8 cellular contexts compared by ENCODE assay signal in the genomic region with DNA sequence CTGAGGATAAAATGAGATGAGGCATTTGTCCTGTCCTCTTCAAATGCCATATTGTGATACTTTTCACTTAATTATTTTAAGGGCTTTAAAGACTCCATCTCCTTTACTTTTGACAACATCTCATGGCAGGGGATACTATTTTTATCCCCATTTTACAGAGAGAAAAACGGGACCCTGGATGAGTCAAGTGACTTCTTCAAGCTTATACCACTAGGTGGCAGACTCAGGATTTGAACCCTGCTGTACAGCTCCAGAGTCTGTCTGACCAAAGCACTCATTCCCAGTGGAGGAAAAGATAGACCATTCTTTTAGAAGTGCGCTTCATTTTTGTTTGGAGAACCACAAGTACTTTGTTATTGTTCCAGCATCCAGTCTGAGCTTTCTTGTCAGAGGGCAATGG. TPM values are rescaled to one million over a fixed set of nuclear protein-coding genes. Genes with fewer than 3 reads are reported as not detected.
DNase-seq lines count a peak whose midpoint lies in the region; ATAC-seq and TF ChIP-seq lines count a peak whose summit lies in the region.

No MANE protein-coding gene starts in this region.

- peak overlapping the region; percentile 35 to 75 (median 35) for H3K27ac ChIP-seq in right lobe of liver

- peak; percentile 16 for TF ChIP-seq CTCF in Calu3 (IDR thresholded peaks at IDR 0.05; ENCODE audit: unreplicated experiment)
- TF ChIP-seq CTCF in right lobe of liver (IDR thresholded peaks at IDR 0.05): peak; percentile 56 to 74 (median 66)

- H3K27ac Mint-ChIP-seq in Calu3 (ENCODE audit: unreplicated experiment): no peak overlapping the region
- H3K27ac Mint-ChIP-seq in activated CD8-positive, alpha-beta T cell treated with anti-CD3 and anti-CD28 coated beads, Interleukin-2, amount 10 ng/mL, durations not matched to agents 7 days and 5 days: no peak overlapping the region

- no peak overlapping the region for H3K4me3 Mint-ChIP-seq in Calu3 (ENCODE audit: low read depth, unreplicated experiment)
- no peak overlapping the region for H3K4me3 Mint-ChIP-seq in activated CD8-positive, alpha-beta T cell treated with anti-CD3 and anti-CD28 coated beads, Interleukin-2, amount 10 ng/mL, durations not matched to agents 7 days and 5 days

- intact Hi-C loops in Calu3 (cut with micrococcal nuclease; ENCODE audit: unreplicated experiment) (loop anchor here (1.0 to 2.0 kb wide), 2 partner anchors 136 to 151 kb away; no protein-coding TSS in a partner anchor), right lobe of liver (cut with DNase I) (loop anchor here in 1 of 2 donors (10.0 kb wide), 1 partner anchor 137 kb away; no protein-coding TSS in a partner anchor)

- peaks cover 0 to 36% (median 16%) of the 10 kb centered on the region in 4 donors for H3K4me1 ChIP-seq in right lobe of liver

- POLR2A ChIA-PET in activated CD8-positive, alpha-beta T cell treated with anti-CD3 and anti-CD28 coated beads, Interleukin-2, amount 10 ng/mL, durations not matched to agents 7 days and 5 days (lab: Charles Lee): interaction anchor here (0.8 kb wide), 1 partner anchor 17 kb away, joined by 3 read pairs; no protein-coding TSS in a partner anchor

- H3K4me3 ChIP-seq in right lobe of liver: no peak overlapping the region

- H3K4me1 Mint-ChIP-seq in Calu3 (ENCODE audit: low read depth, unreplicated experiment): peaks cover 29% of the 10 kb centered on the region
- H3K4me1 Mint-ChIP-seq in activated CD8-positive, alpha-beta T cell treated with anti-CD3 and anti-CD28 coated beads, Interleukin-2, amount 10 ng/mL, durations not matched to agents 7 days and 5 days (ENCODE audit: low read depth): no peaks in the 10 kb centered on the region

- H3K27me3 ChIP-seq in right lobe of liver: no peaks in the 10 kb centered on the region

- WGBS in right lobe of liver (ENCODE audit: insufficient coverage, low coverage, low lambda C conversion rate, missing lambda C conversion rate): 6% methylated on average over 2 of the region's 2 CpGs

- H3K36me3 Mint-ChIP-seq in Calu3 (ENCODE audit: insufficient read depth, unreplicated experiment): peaks cover 24% of the 10 kb centered on the region
- H3K36me3 Mint-ChIP-seq in activated CD8-positive, alpha-beta T cell treated with anti-CD3 and anti-CD28 coated beads, Interleukin-2, amount 10 ng/mL, durations not matched to agents 7 days and 5 days (ENCODE audit: low read depth): no peaks in the 10 kb centered on the region

- no peaks in the 10 kb centered on the region for H3K9me3 ChIP-seq in right lobe of liver

- no TSS peak for BruUV-seq in Calu3 (replicated peaks; lab: Mats Ljungman, UMichigan)

- no peaks in the 10 kb centered on the region for H3K9me3 Mint-ChIP-seq in Calu3 (ENCODE audit: low read depth, unreplicated experiment)
- H3K9me3 Mint-ChIP-seq in activated CD8-positive, alpha-beta T cell treated with anti-CD3 and anti-CD28 coated beads, Interleukin-2, amount 10 ng/mL, durations not matched to agents 7 days and 5 days (ENCODE audit: insufficient read depth): no peaks in the 10 kb centered on the region

- no peak for DNase-seq in Calu3
- peak; percentile 12 for DNase-seq in KBM-7
- DNase-seq in activated CD8-positive, alpha-beta T cell treated with anti-CD3 and anti-CD28 coated beads, Interleukin-2, amount 10 ng/mL, durations not matched to agents 7 days and 5 days: no peak
- no peak for DNase-seq in right lobe of liver
- DNase-seq in NOMO-1 treated with DMSO at 0.1 percent for 48 hours (lab: John Stamatoyannopoulos, UW; ENCODE audit: unreplicated experiment): no peak
- no peak for DNase-seq in epidermal melanocyte (ENCODE audit: insufficient read length, low spot score)
- DNase-seq in SIG-M5 treated with dmso at 0.1 percent for 504 hours (lab: John Stamatoyannopoulos, UW; ENCODE audit: unreplicated experiment): no peak
- DNase-seq in central memory CD4-positive, alpha-beta T cell: no peak

- no peak for TF ChIP-seq POLR2A in right lobe of liver (IDR thresholded peaks at IDR 0.05)

- CTCF ChIA-PET in Calu3 (lab: Charles Lee): interaction anchor here (0.8 to 1.8 kb wide), 4 partner anchors 10 to 150 kb away, joined by 3 to 19 read pairs (median 4); no protein-coding TSS in a partner anchor
- CTCF ChIA-PET in activated CD8-positive, alpha-beta T cell treated with anti-CD3 and anti-CD28 coated beads, Interleukin-2, amount 10 ng/mL, durations not matched to agents 7 days and 5 days (lab: Charles Lee): interaction anchor here (0.8 to 4.1 kb wide), 9 partner anchors 8 to 203 kb away, joined by 3 to 33 read pairs (median 3); no protein-coding TSS in a partner anchor

- no peaks in the 10 kb centered on the region for H3K27me3 Mint-ChIP-seq in Calu3 (ENCODE audit: unreplicated experiment)
- peaks cover 58% of the 10 kb centered on the region for H3K27me3 Mint-ChIP-seq in activated CD8-positive, alpha-beta T cell treated with anti-CD3 and anti-CD28 coated beads, Interleukin-2, amount 10 ng/mL, durations not matched to agents 7 days and 5 days (ENCODE audit: low read depth)

- in situ Hi-C loops in KBM-7 (cut with MboI; ENCODE audit: low pct_unique_long_range_greater_than_20kb, low sequenced_read_pairs): no loop called here

- ATAC-seq in activated CD8-positive, alpha-beta T cell treated with anti-CD3 and anti-CD28 coated beads, Interleukin-2, amount 10 ng/mL, durations not matched to agents 7 days and 5 days: peak; percentile 44
- peak; percentile 30 to 46 (median 44) for ATAC-seq in right lobe of liver

- no peaks in the 10 kb centered on the region for H3K36me3 ChIP-seq in right lobe of liver

RNA-seq across cellular contexts. Expression of gene SMOC1, which starts 1.7 kb away (rescaled TPM):
- 21.4 and 39.6 TPM in 2 replicates for total RNA-seq in Calu3 (2022)
- total RNA-seq in activated CD8-positive, alpha-beta T cell treated with anti-CD3 and anti-CD28 coated beads, Interleukin-2, amount 10 ng/mL, durations not matched to agents 7 days and 5 days: not detected
- 10 to 100 TPM; 22.3 to 88.5 (median 45.4) TPM for total RNA-seq in right lobe of liver

Comparison
In these comparisons a context has a peak if more than half of its experiments do, and no peak if none do; other contexts are left out.
1. RNA of gene SMOC1, which starts 1.7 kb away (total RNA-seq): 22.3 to 88.5 TPM in right lobe of liver and 21.4 to 39.6 TPM in Calu3; not detected in activated CD8-positive, alpha-beta T cell treated with anti-CD3 and anti-CD28 coated beads, Interleukin-2, amount 10 ng/mL, durations not matched to agents 7 days and 5 days; every median in the first group is over 10 times any median in the second.